In genomic region chr5:100647461-100648230, GRCh38 we compare ENCODE assay signal across 9 cellular contexts.
A peak's percentile ranks its signal among the peaks of the same experiment; 100 is the strongest.
DNase-seq lines count a peak whose midpoint lies in the region; ATAC-seq and TF ChIP-seq lines count a peak whose summit lies in the region.
"Had no signal": no experiment of that assay in that cellular context is flagged by ENCODE, and none has a peak within 500 bp of the region (broad histone marks: within the 10 kb centered on the region; RNA-seq: fewer than 3 reads in every experiment).

No MANE protein-coding gene starts in this region.

- no peaks in the 10 kb centered on the region for H3K9me3 ChIP-seq in gastrocnemius medialis
- H3K9me3 ChIP-seq: suprapubic skin had no signal

- no peak overlapping the region for H3K4me3 Mint-ChIP-seq in activated naive CD4-positive, alpha-beta T cell treated with anti-CD3 and anti-CD28 coated beads for 36 hours
- no peak overlapping the region for H3K4me3 Mint-ChIP-seq in natural killer cell treated with Interleukin-12 subunit alpha and Interleukin-12 subunit beta and Interleukin-15 and Interleukin-18, amount 100 ng/mL, for 72 hours

- intact Hi-C loops in activated naive CD4-positive, alpha-beta T cell treated with anti-CD3 and anti-CD28 coated beads for 36 hours (cut with micrococcal nuclease), result no loop called here
- intact Hi-C loops in gastrocnemius medialis (cut with DNase I; ENCODE audit: low total_unique reads), result no loop called here

- no peak for TF ChIP-seq POLR2A in gastrocnemius medialis (IDR thresholded peaks at IDR 0.05)

- TF ChIP-seq CTCF in gastrocnemius medialis (IDR thresholded peaks at IDR 0.05 in 4 of 5, conservative IDR thresholded peaks at IDR 0.05 in 1 of 5), result no peak

- peak; percentile 17 for DNase-seq in activated naive CD4-positive, alpha-beta T cell treated with anti-CD3 and anti-CD28 coated beads for 36 hours
- no peak for DNase-seq in activated naive CD4-positive, alpha-beta T cell treated with anti-CD3 and anti-CD28 coated beads, Interleukin-2, amount 50 U/mL, for 16 hours
- peak; percentile 53 for DNase-seq in NCI-H82 (lab: John Stamatoyannopoulos, UW)
- peak; percentile 6 to 20 for DNase-seq in gastrocnemius medialis
- DNase-seq in middle frontal gyrus (ENCODE audit: extremely low spot score, low spot score), result no peak
- DNase-seq in natural killer cell treated with Interleukin-12 subunit alpha and Interleukin-12 subunit beta and Interleukin-15 and Interleukin-18, amount 100 ng/mL, for 72 hours (ENCODE audit: low spot score), result no peak

- CTCF ChIA-PET in activated naive CD4-positive, alpha-beta T cell treated with anti-CD3 and anti-CD28 coated beads for 36 hours (lab: Charles Lee), result interaction anchor here (0.5 to 0.6 kb wide), 3 partner anchors 25 to 1675 kb away, joined by 3 to 6 read pairs (median 3); no protein-coding TSS in a partner anchor

- no peak overlapping the region for H3K4me3 ChIP-seq in gastrocnemius medialis
- H3K4me3 ChIP-seq: suprapubic skin had no signal

- no peaks in the 10 kb centered on the region for H3K9me3 Mint-ChIP-seq in activated naive CD4-positive, alpha-beta T cell treated with anti-CD3 and anti-CD28 coated beads for 36 hours
- H3K9me3 Mint-ChIP-seq in natural killer cell treated with Interleukin-12 subunit alpha and Interleukin-12 subunit beta and Interleukin-15 and Interleukin-18, amount 100 ng/mL, for 72 hours, result no peaks in the 10 kb centered on the region

- H3K27me3 ChIP-seq in gastrocnemius medialis, result no peaks in the 10 kb centered on the region
- H3K27me3 ChIP-seq: suprapubic skin had no signal

- in situ Hi-C loops in gastrocnemius medialis (cut with MboI; ENCODE audit: low sequenced_read_pairs in 4 of 4), result no loop called here

- no peaks in the 10 kb centered on the region for H3K27me3 Mint-ChIP-seq in activated naive CD4-positive, alpha-beta T cell treated with anti-CD3 and anti-CD28 coated beads for 36 hours (ENCODE audit: low read depth)
- peaks cover 0 to 7% of the 10 kb centered on the region in 2 donors for H3K27me3 Mint-ChIP-seq in natural killer cell treated with Interleukin-12 subunit alpha and Interleukin-12 subunit beta and Interleukin-15 and Interleukin-18, amount 100 ng/mL, for 72 hours

- H3K27ac ChIP-seq in gastrocnemius medialis, result no peak overlapping the region
- H3K27ac ChIP-seq: suprapubic skin had no signal

- H3K36me3 ChIP-seq in gastrocnemius medialis, result no peaks in the 10 kb centered on the region
- H3K36me3 ChIP-seq: suprapubic skin had no signal

- ATAC-seq in HG02884 (IDR thresholded peaks at IDR 0.05; ENCODE audit: unreplicated experiment), result peak; percentile 61
- ATAC-seq in esophagus mucosa, result peak; percentile 62
- no peak for ATAC-seq in gastrocnemius medialis
- no peak for ATAC-seq in natural killer cell treated with Interleukin-12 subunit alpha and Interleukin-12 subunit beta and Interleukin-15 and Interleukin-18, amount 100 ng/mL, for 72 hours

- H3K36me3 Mint-ChIP-seq in activated naive CD4-positive, alpha-beta T cell treated with anti-CD3 and anti-CD28 coated beads for 36 hours (ENCODE audit: low read depth), result no peaks in the 10 kb centered on the region
- H3K36me3 Mint-ChIP-seq in natural killer cell treated with Interleukin-12 subunit alpha and Interleukin-12 subunit beta and Interleukin-15 and Interleukin-18, amount 100 ng/mL, for 72 hours, result no peaks in the 10 kb centered on the region

- H3K27ac Mint-ChIP-seq in activated naive CD4-positive, alpha-beta T cell treated with anti-CD3 and anti-CD28 coated beads for 36 hours, result no peak overlapping the region
- H3K27ac Mint-ChIP-seq in natural killer cell treated with Interleukin-12 subunit alpha and Interleukin-12 subunit beta and Interleukin-15 and Interleukin-18, amount 100 ng/mL, for 72 hours, result peak overlapping the region in 1 of 2 donors; percentile 60

- no peaks in the 10 kb centered on the region for H3K4me1 ChIP-seq in gastrocnemius medialis

- peaks cover 3% of the 10 kb centered on the region for H3K4me1 Mint-ChIP-seq in activated naive CD4-positive, alpha-beta T cell treated with anti-CD3 and anti-CD28 coated beads for 36 hours (ENCODE audit: low read depth)
- H3K4me1 Mint-ChIP-seq in natural killer cell treated with Interleukin-12 subunit alpha and Interleukin-12 subunit beta and Interleukin-15 and Interleukin-18, amount 100 ng/mL, for 72 hours (ENCODE audit: low read depth in 2 of 2), result no peaks in the 10 kb centered on the region

Comparison
In these comparisons a context has a peak if more than half of its experiments do, and no peak if none do; other contexts are left out.
1. DNase-seq: peak in activated naive CD4-positive, alpha-beta T cell treated with anti-CD3 and anti-CD28 coated beads for 36 hours (single experiment), NCI-H82 (single experiment) and gastrocnemius medialis (2 of 2); none in activated naive CD4-positive, alpha-beta T cell treated with anti-CD3 and anti-CD28 coated beads, Interleukin-2, amount 50 U/mL, for 16 hours (single experiment), middle frontal gyrus (single experiment) and natural killer cell treated with Interleukin-12 subunit alpha and Interleukin-12 subunit beta and Interleukin-15 and Interleukin-18, amount 100 ng/mL, for 72 hours (single experiment).
2. ATAC-seq: peak in HG02884 (single experiment) and esophagus mucosa (single experiment); none in gastrocnemius medialis (0 of 2) and natural killer cell treated with Interleukin-12 subunit alpha and Interleukin-12 subunit beta and Interleukin-15 and Interleukin-18, amount 100 ng/mL, for 72 hours (0 of 2).